In genomic region chr7:124783271-124783670, GRCh38 we compare ENCODE assay signal across 19 cellular contexts. TPM values are rescaled to one million over a fixed set of nuclear protein-coding genes. Genes with fewer than 3 reads are reported as not detected.
DNase-seq lines count a peak whose midpoint lies in the region; FAIRE-seq lines count a peak whose summit lies in the region.
"Had no signal": no experiment of that assay in that cellular context is flagged by ENCODE, and none has a peak within 500 bp of the region (broad histone marks: within the 10 kb centered on the region; RNA-seq: fewer than 3 reads in every experiment).

No MANE protein-coding gene starts in this region.

- no peak overlapping the region for H2AK5ac ChIP-seq in trophoblast cell (ENCODE audit: low read length)

- H4K12ac ChIP-seq in trophoblast cell (ENCODE audit: low read depth, low read length) = no peak overlapping the region

- H3K14ac ChIP-seq in trophoblast cell (ENCODE audit: low read length) = no peak overlapping the region

- no peak overlapping the region for H2BK5ac ChIP-seq in trophoblast cell (ENCODE audit: low read depth, low read length, poor library complexity)

- H3K23ac ChIP-seq in trophoblast cell (ENCODE audit: low read length) = no peak overlapping the region

- H4K91ac ChIP-seq in trophoblast cell (ENCODE audit: low read depth, low read length) = no peak overlapping the region

- H2AFZ ChIP-seq in trophoblast cell (ENCODE audit: insufficient read depth, low read length, poor library complexity) = no peak overlapping the region

- peak overlapping the region; percentile 19 for H4K8ac ChIP-seq in trophoblast cell (ENCODE audit: low read depth, low read length)

- no peak overlapping the region for H3K4me2 ChIP-seq in trophoblast cell (ENCODE audit: low read length)

- no peak overlapping the region for H3K4me3 ChIP-seq in trophoblast cell (ENCODE audit: low read depth, low read length)
- H3K4me3 ChIP-seq: BLaER1 treated with 17β-estradiol and CSF1 and Interleukin-3, amounts not matched to agents 10 nM and 100 nM; HAP-1 had no signal

- no peaks in the 10 kb centered on the region for H3K9me3 ChIP-seq in trophoblast cell (ENCODE audit: insufficient read depth, low read depth, low read length)
- H3K9me3 ChIP-seq: BLaER1 treated with 17β-estradiol and CSF1 and Interleukin-3, amounts not matched to agents 10 nM and 100 nM; HAP-1 had no signal

- no peak for FAIRE-seq in HTR-8/SVneo (lab: Jason Lieb, UNC)

- H2BK12ac ChIP-seq in trophoblast cell (ENCODE audit: low read length) = peak overlapping the region; percentile 91

- no peak overlapping the region for H3K18ac ChIP-seq in trophoblast cell (ENCODE audit: low read length)

- H2BK120ac ChIP-seq in trophoblast cell (ENCODE audit: insufficient read depth, low read length, poor library complexity) = peak overlapping the region; percentile 80

- DNase-seq in HT1080 (ENCODE audit: low read depth) (peak; percentile 79), MV-4-11 (lab: John Stamatoyannopoulos, UW) (peak; percentile 57), UCSD-AML1 (lab: John Stamatoyannopoulos, UW; ENCODE audit: unreplicated experiment) (peak; percentile 27), trophoblast cell (no peak), HTR-8/SVneo (ENCODE audit: insufficient read length, low spot score) (no peak), islet precursor cell (no peak), NCI-H226 (no peak)
- DNase-seq: CD8-positive, alpha-beta memory T cell; DMS79; NCI-H1436; NCI-H2081; NCI-H510A; NCI-H748 treated with DMSO at 0.1 percent for 48 hours; NK-92 treated with Interleukin-12 subunit alpha and Interleukin-12 subunit beta, amount 100 ng/mL, for 24 hours; SIG-M5 had no signal

- no peak overlapping the region for H3K4ac ChIP-seq in trophoblast cell (ENCODE audit: low read depth, low read length)

- no peaks in the 10 kb centered on the region for H3K79me2 ChIP-seq in trophoblast cell (ENCODE audit: control insufficient read depth, insufficient read depth, low read length, poor library complexity)

- H3K79me1 ChIP-seq in trophoblast cell (ENCODE audit: low read length) = peaks cover 9% of the 10 kb centered on the region

- no peak overlapping the region for H3K27ac ChIP-seq in trophoblast cell (ENCODE audit: low read depth, low read length)
- H3K27ac ChIP-seq: BLaER1 treated with 17β-estradiol and CSF1 and Interleukin-3, amounts not matched to agents 10 nM and 100 nM; HL-60; RWPE1 had no signal

- WGBS in trophoblast cell (ENCODE audit: extremely low coverage, insufficient coverage, insufficient read length) = 100% methylated on average over 2 of the region's 5 CpGs

- H3K9ac ChIP-seq in trophoblast cell (ENCODE audit: low read length) = no peak overlapping the region
- H3K9ac ChIP-seq: BLaER1 treated with 17β-estradiol and CSF1 and Interleukin-3, amounts not matched to agents 10 nM and 100 nM had no signal

- peaks cover 6 to 8% of the 10 kb centered on the region in 2 experiments for H3K4me1 ChIP-seq in trophoblast cell (ENCODE audit: control insufficient read depth in 1 of 2, insufficient read depth in 2 of 2, low read length in 2 of 2)
- H3K4me1 ChIP-seq: HAP-1 had no signal

- no peaks in the 10 kb centered on the region for H3K36me3 ChIP-seq in trophoblast cell (ENCODE audit: control insufficient read depth in 1 of 2, insufficient read depth in 2 of 2, low read length in 2 of 2)
- H3K36me3 ChIP-seq: BLaER1 treated with 17β-estradiol and CSF1 and Interleukin-3, amounts not matched to agents 10 nM and 100 nM; HAP-1 had no signal

- no peaks in the 10 kb centered on the region for H3K27me3 ChIP-seq in trophoblast cell (ENCODE audit: insufficient read depth, low read length)
- H3K27me3 ChIP-seq: BLaER1 treated with 17β-estradiol and CSF1 and Interleukin-3, amounts not matched to agents 10 nM and 100 nM had no signal

RNA-seq across cellular contexts. Expression of gene GPR37, which starts 17.7 kb away (rescaled TPM):
- total RNA-seq in HT1080 (2014; rRNA removed; shearing (Covaris generic)) = 0.79 and 0.80 TPM in 2 replicates
- 0.67 and 0.83 TPM in 2 replicates for polyA plus RNA-seq in HT1080 (2015; cell fraction: cytosol; rRNA removed)
- 1.2 TPM in 2 replicates for polyA plus RNA-seq in HT1080 (2015; cell fraction: nucleus; rRNA removed)
- 28.7 and 30.2 TPM in 2 replicates for polyA plus RNA-seq in trophoblast cell (2013)
- total RNA-seq: CD8-positive, alpha-beta memory T cell had no signal
- polyA plus RNA-seq: CD8-positive, alpha-beta memory T cell had no signal

Comparison
In these comparisons a context has a peak if more than half of its experiments do, and no peak if none do; other contexts are left out.
1. DNase-seq: peak in HT1080 (single experiment), MV-4-11 (single experiment) and UCSD-AML1 (single experiment); none in trophoblast cell (0 of 2), HTR-8/SVneo (single experiment), islet precursor cell (single experiment) and NCI-H226 (single experiment).